ENCODE assay signal across 14 cellular contexts in genomic region chr1:69246109-69246508, GRCh38.
A peak's percentile ranks its signal among the peaks of the same experiment; 100 is the strongest.
DNase-seq lines count a peak whose midpoint lies in the region; ATAC-seq and TF ChIP-seq lines count a peak whose summit lies in the region.
"Had no signal": no experiment of that assay in that cellular context is flagged by ENCODE, and none has a peak within 500 bp of the region (broad histone marks: within the 10 kb centered on the region; RNA-seq: fewer than 3 reads in every experiment).

No MANE protein-coding gene starts in this region.

- H3K36me3 ChIP-seq in neural cell (ENCODE audit: insufficient read depth, low read length) (no peaks in the 10 kb centered on the region), PC-3 (ENCODE audit: low read depth, low read length) (no peaks in the 10 kb centered on the region)

- CTCF ChIA-PET in PC-3 (lab: Charles Lee) = no interaction called here

- no peak for ATAC-seq in PC-3

- peak overlapping the region; percentile 57 for H3K4me2 ChIP-seq in neural cell (ENCODE audit: low read length)
- no peak overlapping the region for H3K4me2 ChIP-seq in PC-3 (ENCODE audit: low read length)

- no peaks in the 10 kb centered on the region for H3F3A ChIP-seq in neural cell (ENCODE audit: insufficient read depth, low read length, poor library complexity, severe bottlenecking)
- no peaks in the 10 kb centered on the region for H3F3A ChIP-seq in PC-3 (ENCODE audit: low read length, unreplicated experiment)

- no TSS peak for BruUV-seq in PC-3 (replicated peaks; lab: Mats Ljungman, UMichigan)

- H3K27ac ChIP-seq in neural cell (ENCODE audit: low read length) (peak overlapping the region; percentile 85), PC-3 (ENCODE audit: low read length) (no peak overlapping the region)
- H3K27ac ChIP-seq: C4-2B had no signal

- H3K9me2 ChIP-seq in neural cell (ENCODE audit: insufficient read depth, low read length) (no peaks in the 10 kb centered on the region), PC-3 (replicated peaks; ENCODE audit: low read length) (no peaks in the 10 kb centered on the region; the same call in 1 of the 2 replicates)

- POLR2A ChIA-PET in PC-3 (lab: Charles Lee; ENCODE audit: unreplicated experiment) = no interaction called here

- intact Hi-C loops in PC-3 (cut with micrococcal nuclease) = no loop called here

- H3K4me1 Mint-ChIP-seq in brain = peaks cover 39% of the 10 kb centered on the region

- no peaks in the 10 kb centered on the region for H4K20me1 ChIP-seq in neural cell (ENCODE audit: insufficient read depth)
- no peaks in the 10 kb centered on the region for H4K20me1 ChIP-seq in PC-3 (ENCODE audit: low read length)

- H3K27me3 Mint-ChIP-seq in brain = no peaks in the 10 kb centered on the region

- H3K4me1 ChIP-seq in PC-3 (ENCODE audit: insufficient read depth, low read length) = no peaks in the 10 kb centered on the region

- H3K9ac ChIP-seq in neural cell (ENCODE audit: low read length) = peak overlapping the region; percentile 60
- no peak overlapping the region for H3K9ac ChIP-seq in PC-3 (ENCODE audit: low read length)

- TF ChIP-seq RAD21 in neural cell (conservative IDR thresholded peaks at IDR 0.05) = peak; percentile 27

- no peaks in the 10 kb centered on the region for H3K9me3 Mint-ChIP-seq in brain
- H3K9me3 Mint-ChIP-seq: H9 had no signal

- H3K4me3 ChIP-seq in neural cell (ENCODE audit: low read length) (peak overlapping the region; percentile 51), PC-3 (ENCODE audit: low read length) (no peak overlapping the region)

- no peaks in the 10 kb centered on the region for H3K36me3 Mint-ChIP-seq in brain

- DNase-seq in DMS53 (lab: John Stamatoyannopoulos, UW) = peak; percentile 38
- DNase-seq in DMS53 treated with DMSO at 0.1 percent for 48 hours (lab: John Stamatoyannopoulos, UW; ENCODE audit: unreplicated experiment) = no peak
- DNase-seq in NCI-H1694 treated with DMSO at 0.1 percent for 48 hours (lab: John Stamatoyannopoulos, UW) = peak; percentile 60
- no peak for DNase-seq in PC-3
- no peak for DNase-seq in activated CD4-positive, alpha-beta T cell treated with anti-CD3 and anti-CD28 coated beads for 1 hour
- DNase-seq in epidermal melanocyte (ENCODE audit: insufficient read length, low spot score) = no peak
- DNase-seq: 8988T, H9, NCI-H2081, NCI-H526 treated with DMSO at 0.1 percent for 48 hours, SHP77 treated with DMSO at 0.1 percent for 48 hours had no signal

- peak; percentile 58 for TF ChIP-seq EP300 in neural cell (conservative IDR thresholded peaks at IDR 0.05; ENCODE audit: poor library complexity, severe bottlenecking)

- TF ChIP-seq CTCF in brain (conservative IDR thresholded peaks at IDR 0.05) (no peak), neural cell (IDR thresholded peaks at IDR 0.05; ENCODE audit: poor library complexity, severe bottlenecking) (no peak), PC-3 (conservative IDR thresholded peaks at IDR 0.05; ENCODE audit: low read depth, low read length) (no peak)

- H3K9me3 ChIP-seq in neural cell (ENCODE audit: low read length) = no peaks in the 10 kb centered on the region
- H3K9me3 ChIP-seq in PC-3 (ENCODE audit: low read length) = no peaks in the 10 kb centered on the region

- peak overlapping the region in 3 of 5 experiments; percentile 47 to 75 (median 74) for H3K4me3 Mint-ChIP-seq in brain
- H3K4me3 Mint-ChIP-seq: H9 had no signal

- peak overlapping the region in 4 of 5 experiments; percentile 56 to 98 (median 88) for H3K27ac Mint-ChIP-seq in brain
- H3K27ac Mint-ChIP-seq: H9 had no signal

- no peaks in the 10 kb centered on the region for H3K79me2 ChIP-seq in neural cell (replicated peaks; ENCODE audit: insufficient read depth, low read length)
- H3K79me2 ChIP-seq in PC-3 (ENCODE audit: low read length) = no peaks in the 10 kb centered on the region

- H3K27me3 ChIP-seq in neural cell (ENCODE audit: insufficient read depth, low read depth, low read length) (no peaks in the 10 kb centered on the region), PC-3 (ENCODE audit: low read length) (peaks cover 12% of the 10 kb centered on the region; the same call in 1 of the 2 replicates)

- H2AFZ ChIP-seq in neural cell (ENCODE audit: low read depth, low read length) (no peak overlapping the region), PC-3 (ENCODE audit: low read length) (no peak overlapping the region)

TF ChIP-seq in neural cell, 6 proteins besides CTCF, POLR2A, EP300 and RAD21:
- TF ChIP-seq, protein P1, sequence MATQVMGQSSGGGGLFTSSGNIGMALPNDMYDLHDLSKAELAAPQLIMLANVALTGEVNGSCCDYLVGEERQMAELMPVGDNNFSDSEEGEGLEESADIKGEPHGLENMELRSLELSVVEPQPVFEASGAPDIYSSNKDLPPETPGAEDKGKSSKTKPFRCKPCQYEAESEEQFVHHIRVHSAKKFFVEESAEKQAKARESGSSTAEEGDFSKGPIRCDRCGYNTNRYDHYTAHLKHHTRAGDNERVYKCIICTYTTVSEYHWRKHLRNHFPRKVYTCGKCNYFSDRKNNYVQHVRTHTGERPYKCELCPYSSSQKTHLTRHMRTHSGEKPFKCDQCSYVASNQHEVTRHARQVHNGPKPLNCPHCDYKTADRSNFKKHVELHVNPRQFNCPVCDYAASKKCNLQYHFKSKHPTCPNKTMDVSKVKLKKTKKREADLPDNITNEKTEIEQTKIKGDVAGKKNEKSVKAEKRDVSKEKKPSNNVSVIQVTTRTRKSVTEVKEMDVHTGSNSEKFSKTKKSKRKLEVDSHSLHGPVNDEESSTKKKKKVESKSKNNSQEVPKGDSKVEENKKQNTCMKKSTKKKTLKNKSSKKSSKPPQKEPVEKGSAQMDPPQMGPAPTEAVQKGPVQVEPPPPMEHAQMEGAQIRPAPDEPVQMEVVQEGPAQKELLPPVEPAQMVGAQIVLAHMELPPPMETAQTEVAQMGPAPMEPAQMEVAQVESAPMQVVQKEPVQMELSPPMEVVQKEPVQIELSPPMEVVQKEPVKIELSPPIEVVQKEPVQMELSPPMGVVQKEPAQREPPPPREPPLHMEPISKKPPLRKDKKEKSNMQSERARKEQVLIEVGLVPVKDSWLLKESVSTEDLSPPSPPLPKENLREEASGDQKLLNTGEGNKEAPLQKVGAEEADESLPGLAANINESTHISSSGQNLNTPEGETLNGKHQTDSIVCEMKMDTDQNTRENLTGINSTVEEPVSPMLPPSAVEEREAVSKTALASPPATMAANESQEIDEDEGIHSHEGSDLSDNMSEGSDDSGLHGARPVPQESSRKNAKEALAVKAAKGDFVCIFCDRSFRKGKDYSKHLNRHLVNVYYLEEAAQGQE (IDR thresholded peaks at IDR 0.05; ENCODE audit: borderline replicate concordance) = peak; percentile 88
- TF ChIP-seq TAF1 (IDR thresholded peaks at IDR 0.05; ENCODE audit: low read depth) = no peak
- TF ChIP-seq MXI1 (conservative IDR thresholded peaks at IDR 0.05; ENCODE audit: poor library complexity, severe bottlenecking) = peak; percentile 15
- TF ChIP-seq POLR2AphosphoS5 (IDR thresholded peaks at IDR 0.05) = no peak
- peak; percentile 38 for TF ChIP-seq SMC3 (conservative IDR thresholded peaks at IDR 0.05; ENCODE audit: poor library complexity)

Comparison
In these comparisons a context has a peak if more than half of its experiments do, and no peak if none do; other contexts are left out.
1. DNase-seq: peak in DMS53 (single experiment) and NCI-H1694 treated with DMSO at 0.1 percent for 48 hours (single experiment); none in DMS53 treated with DMSO at 0.1 percent for 48 hours (single experiment), PC-3 (single experiment), activated CD4-positive, alpha-beta T cell treated with anti-CD3 and anti-CD28 coated beads for 1 hour (single experiment) and epidermal melanocyte (single experiment).